Comparison of ENCODE assay signal across 29 cellular contexts in genomic region chrX:67582436-67582835, GRCh38.
"Had no signal": no experiment of that assay in that cellular context is flagged by ENCODE, and none has a peak within 500 bp of the region (broad histone marks: within the 10 kb centered on the region; RNA-seq: fewer than 3 reads in every experiment).

No MANE protein-coding gene starts in this region.

- H3K4me2 ChIP-seq: hepatocyte had no signal

- H3K27ac Mint-ChIP-seq: dendritic cell treated with granulocyte-macrophage colony-stimulating factor and Interleukin-4, amounts not matched to agents 40 ng/mL and 50 ng/mL, for 4 days; endodermal cell; memory B cell; natural killer cell; stimulated activated naive B cell treated with anti-CD40 and anti-IgM and Interleukin-4, amounts not matched to agents 10 μg/mL and 1 μg/mL and 100 μg/mL, for 72 hours; stimulated activated naive CD8-positive, alpha-beta T cell treated with anti-CD3 and anti-CD28 coated beads, Interleukin-15, Interleukin-2, amounts not matched to agents 100 ng/mL and 50 ng/mL, for 24 hours had no signal

- H3K4me1 Mint-ChIP-seq: endodermal cell; memory B cell; natural killer cell; stimulated activated naive B cell treated with anti-CD40 and anti-IgM and Interleukin-4, amounts not matched to agents 10 μg/mL and 1 μg/mL and 100 μg/mL, for 72 hours had no signal

- H3K36me3 Mint-ChIP-seq: memory B cell; natural killer cell; stimulated activated naive B cell treated with anti-CD40 and anti-IgM and Interleukin-4, amounts not matched to agents 10 μg/mL and 1 μg/mL and 100 μg/mL, for 72 hours had no signal

- DNase-seq: colonic mucosa; effector CD8-positive, alpha-beta T cell; endodermal cell; esophagus squamous epithelium; foreskin fibroblast; gastrocnemius medialis; head of caudate nucleus; kidney; natural killer cell; occipital lobe; ovary; posterior cingulate gyrus; psoas muscle; right cardiac atrium; sigmoid colon; spleen; stimulated activated CD4-positive, alpha-beta T cell treated with anti-CD3 and anti-CD28 coated beads, Interleukin-2, amount 100 ng/mL, for 48 hours; stimulated activated naive B cell treated with anti-CD40 and anti-IgM and Interleukin-4, amounts not matched to agents 10 μg/mL and 1 μg/mL and 100 μg/mL, for 72 hours; transverse colon; upper lobe of right lung; uterus had no signal

- H3K4me1 ChIP-seq: colonic mucosa, sigmoid colon, spleen, suprapubic skin, transverse colon, upper lobe of right lung, uterus had no signal

- H3K27me3 Mint-ChIP-seq: memory B cell; stimulated activated naive CD8-positive, alpha-beta T cell treated with anti-CD3 and anti-CD28 coated beads, Interleukin-15, Interleukin-2, amounts not matched to agents 100 ng/mL and 50 ng/mL, for 24 hours had no signal

- H3K9me3 ChIP-seq: colonic mucosa, esophagus squamous epithelium, gastrocnemius medialis, ovary, psoas muscle, sigmoid colon, spleen, suprapubic skin, transverse colon, upper lobe of right lung, uterus had no signal

- H3K9me3 Mint-ChIP-seq: dendritic cell treated with granulocyte-macrophage colony-stimulating factor and Interleukin-4, amounts not matched to agents 40 ng/mL and 50 ng/mL, for 4 days; stimulated activated naive CD8-positive, alpha-beta T cell treated with anti-CD3 and anti-CD28 coated beads, Interleukin-15, Interleukin-2, amounts not matched to agents 100 ng/mL and 50 ng/mL, for 24 hours had no signal

- H3K27ac ChIP-seq: colonic mucosa, esophagus squamous epithelium, gastrocnemius medialis, hepatocyte, ovary, psoas muscle, sigmoid colon, skin epidermis, spleen, suprapubic skin, transverse colon, upper lobe of right lung, uterus had no signal

- H3K4me3 ChIP-seq: colonic mucosa, esophagus squamous epithelium, gastrocnemius medialis, hepatocyte, lung, ovary, psoas muscle, sigmoid colon, skin epidermis, spleen, suprapubic skin, transverse colon, upper lobe of right lung, uterus had no signal

- FAIRE-seq: kidney had no signal

- ATAC-seq: gastrocnemius medialis; left lobe of liver; natural killer cell; psoas muscle; right cardiac atrium; stimulated activated naive B cell treated with anti-CD40 and anti-IgM and Interleukin-4, amounts not matched to agents 10 μg/mL and 1 μg/mL and 100 μg/mL, for 72 hours; upper lobe of right lung had no signal

- H3K4me3 Mint-ChIP-seq: dendritic cell treated with granulocyte-macrophage colony-stimulating factor and Interleukin-4, amounts not matched to agents 40 ng/mL and 50 ng/mL, for 4 days; endodermal cell; memory B cell; natural killer cell; stimulated activated naive B cell treated with anti-CD40 and anti-IgM and Interleukin-4, amounts not matched to agents 10 μg/mL and 1 μg/mL and 100 μg/mL, for 72 hours; stimulated activated naive CD8-positive, alpha-beta T cell treated with anti-CD3 and anti-CD28 coated beads, Interleukin-15, Interleukin-2, amounts not matched to agents 100 ng/mL and 50 ng/mL, for 24 hours had no signal
